21 cellular contexts compared by ENCODE assay signal in the genomic region with DNA sequence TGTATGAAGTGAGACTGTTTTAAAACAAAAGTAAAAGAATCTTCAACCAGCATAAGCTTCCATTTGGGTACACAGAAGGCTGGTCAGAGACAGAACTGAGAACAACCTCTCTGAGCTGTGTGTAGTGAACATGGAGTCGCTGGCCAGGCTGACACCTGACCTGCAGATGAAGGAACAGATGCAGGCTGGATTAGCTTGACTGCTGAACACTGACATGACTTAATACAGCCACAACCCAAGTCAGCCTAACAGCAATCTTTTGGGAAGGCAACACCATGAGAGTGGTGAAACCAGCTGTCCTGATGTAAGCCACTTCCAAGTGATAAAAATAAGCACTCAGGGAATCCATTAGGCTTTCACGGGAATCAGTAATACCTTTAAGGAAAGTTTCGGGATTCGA. TPM values are rescaled to one million over a fixed set of nuclear protein-coding genes. Genes with fewer than 3 reads are reported as not detected.
DNase-seq lines count a peak whose midpoint lies in the region; ATAC-seq and TF ChIP-seq lines count a peak whose summit lies in the region.
"Had no signal": no experiment of that assay in that cellular context is flagged by ENCODE, and none has a peak within 500 bp of the region (broad histone marks: within the 10 kb centered on the region; RNA-seq: fewer than 3 reads in every experiment).

No MANE protein-coding gene starts in this region.

- ATAC-seq in T-cell (replicated peaks in 1 of 4) (no peak), GM18867 (IDR thresholded peaks at IDR 0.05; ENCODE audit: unreplicated experiment) (no peak), foreskin keratinocyte (no peak)
- ATAC-seq: activated naive CD4-positive, alpha-beta T cell treated with anti-CD3 and anti-CD28 coated beads, Interleukin-2, amount 50 U/mL, for 72 hours; heart right ventricle had no signal

- 0 out of 2 replicates have a peak overlapping the region, but pooled peaks have one; percentile 15 for H3K4me3 ChIP-seq in MM.1S (ENCODE audit: low read length)
- peak overlapping the region in 2 of 59 donors; percentile 2 to 28 for H3K4me3 ChIP-seq in dorsolateral prefrontal cortex
- no peak overlapping the region for H3K4me3 ChIP-seq in rectal smooth muscle tissue (ENCODE audit: low read length)
- H3K4me3 ChIP-seq in PC-9, result no peak overlapping the region
- H3K4me3 ChIP-seq: heart right ventricle, thoracic aorta had no signal

- POLR2A ChIA-PET in T-cell (lab: Charles Lee) (no interaction called here), PC-9 (lab: Charles Lee; ENCODE audit: unreplicated experiment) (no interaction called here)

- H3K4me1 Mint-ChIP-seq in T-cell, result peaks cover 55 to 68% (median 64%) of the 10 kb centered on the region in 3 donors

- H3K27ac Mint-ChIP-seq in T-cell, result no peak overlapping the region
- H3K27ac Mint-ChIP-seq: activated naive CD4-positive, alpha-beta T cell treated with anti-CD3 and anti-CD28 coated beads, Interleukin-2, amount 50 U/mL, for 72 hours; activated T-helper 1 cell treated with anti-CD3 and anti-CD28 coated beads, Interleukin-12 subunit alpha, Interleukin-12 subunit beta, Interleukin-2, Interleukin-4 antibody, amounts not matched to agents 30 ng/mL and 10 ng/mL and 1 ng/mL, durations not matched to agents 14 hours and 24 hours and 36 hours; immature natural killer cell had no signal

- CTCF ChIA-PET in T-cell (lab: Charles Lee) (interaction anchor here in 1 of 2 donors (1.0 kb wide), 1 partner anchor 24 kb away, joined by 3 read pairs; no protein-coding TSS in a partner anchor), PC-9 (lab: Charles Lee) (no interaction called here)

- H3K79me2 ChIP-seq in MM.1S (ENCODE audit: low read length), result peaks cover 83% of the 10 kb centered on the region
- H3K79me2 ChIP-seq in PC-9 (ENCODE audit: low read depth), result peaks cover 75% of the 10 kb centered on the region

- peak overlapping the region; percentile 61 for H3K4me2 ChIP-seq in MM.1S (ENCODE audit: low read depth, low read length)
- H3K4me2 ChIP-seq in PC-9, result no peak overlapping the region

- H3K27me3 ChIP-seq in MM.1S (replicated peaks; ENCODE audit: insufficient read depth, low read length) (no peaks in the 10 kb centered on the region), dorsolateral prefrontal cortex (no peaks in the 10 kb centered on the region), rectal smooth muscle tissue (ENCODE audit: control insufficient read depth, insufficient read depth, low read length) (no peaks in the 10 kb centered on the region), PC-9 (ENCODE audit: insufficient read depth, low read depth) (no peaks in the 10 kb centered on the region), foreskin keratinocyte (no peaks in the 10 kb centered on the region)
- H3K27me3 ChIP-seq: heart right ventricle had no signal

- H3K9me3 ChIP-seq in MM.1S (replicated peaks; ENCODE audit: insufficient read depth, low read length) (no peaks in the 10 kb centered on the region), PC-9 (ENCODE audit: insufficient read depth, low read depth) (no peaks in the 10 kb centered on the region)
- H3K9me3 ChIP-seq: heart right ventricle, thoracic aorta had no signal

- DNase-seq in MM.1S (peak; percentile 49), dorsolateral prefrontal cortex (no peak), T-cell (no peak), PC-9 (no peak), foreskin keratinocyte (no peak)
- DNase-seq: ACHN; activated CD4-positive, alpha-beta T cell treated with anti-CD3 and anti-CD28 coated beads for 4 hours; C1 segment of cervical spinal cord; DMS79; H7; heart right ventricle; immature natural killer cell; NCI-H1105 treated with DMSO at 0.1 percent for 48 hours; NCI-H2081 treated with DMSO at 0.1 percent for 48 hours had no signal

- intact Hi-C loops in dorsolateral prefrontal cortex (cut with DNase I), result no loop called here
- intact Hi-C loops in PC-9 (cut with micrococcal nuclease; ENCODE audit: unreplicated experiment), result no loop called here

- H3K36me3 ChIP-seq in MM.1S (replicated peaks; ENCODE audit: insufficient read depth, low read length) (no peaks in the 10 kb centered on the region), rectal smooth muscle tissue (ENCODE audit: control insufficient read depth, insufficient read depth, low read length) (no peaks in the 10 kb centered on the region), PC-9 (ENCODE audit: low read depth) (no peaks in the 10 kb centered on the region)
- H3K36me3 ChIP-seq: heart right ventricle, thoracic aorta had no signal

- H4K20me1 ChIP-seq in MM.1S (ENCODE audit: insufficient read depth, low read length) (no peaks in the 10 kb centered on the region), PC-9 (ENCODE audit: insufficient read depth) (no peaks in the 10 kb centered on the region)

- H3K4me1 ChIP-seq in MM.1S (ENCODE audit: low read length) (peaks cover 80% of the 10 kb centered on the region), rectal smooth muscle tissue (ENCODE audit: control insufficient read depth, insufficient read depth, low read length) (peaks cover 51% of the 10 kb centered on the region), PC-9 (replicated peaks; ENCODE audit: insufficient read depth) (peaks cover 18% of the 10 kb centered on the region), foreskin keratinocyte (peaks cover 21% of the 10 kb centered on the region)

- no peak overlapping the region for H3K4me3 Mint-ChIP-seq in T-cell
- H3K4me3 Mint-ChIP-seq: activated T-helper 1 cell treated with anti-CD3 and anti-CD28 coated beads, Interleukin-12 subunit alpha, Interleukin-12 subunit beta, Interleukin-2, Interleukin-4 antibody, amounts not matched to agents 30 ng/mL and 10 ng/mL and 1 ng/mL, durations not matched to agents 14 hours and 24 hours and 36 hours; immature natural killer cell had no signal

- H3K9me3 Mint-ChIP-seq in T-cell, result no peaks in the 10 kb centered on the region
- H3K9me3 Mint-ChIP-seq: activated naive CD4-positive, alpha-beta T cell treated with anti-CD3 and anti-CD28 coated beads, Interleukin-2, amount 50 U/mL, for 72 hours; activated T-helper 1 cell treated with anti-CD3 and anti-CD28 coated beads, Interleukin-12 subunit alpha, Interleukin-12 subunit beta, Interleukin-2, Interleukin-4 antibody, amounts not matched to agents 30 ng/mL and 10 ng/mL and 1 ng/mL, durations not matched to agents 14 hours and 24 hours and 36 hours; immature natural killer cell had no signal

- H3F3A ChIP-seq in MM.1S (ENCODE audit: insufficient read depth, low read length), result peaks cover 46% of the 10 kb centered on the region
- no peaks in the 10 kb centered on the region; the same call in 1 of the 2 replicates for H3F3A ChIP-seq in PC-9 (ENCODE audit: insufficient read depth, low read depth)

- H3K9ac ChIP-seq in MM.1S (ENCODE audit: low read length) (no peak overlapping the region), rectal smooth muscle tissue (ENCODE audit: low read length) (no peak overlapping the region)

- no peak for TF ChIP-seq CTCF in C4-2B (conservative IDR thresholded peaks at IDR 0.05)
- TF ChIP-seq CTCF in MM.1S (IDR thresholded peaks at IDR 0.05; ENCODE audit: low read length), result no peak
- no peak for TF ChIP-seq CTCF in dorsolateral prefrontal cortex (IDR thresholded peaks at IDR 0.05 in 54 of 56, conservative IDR thresholded peaks at IDR 0.05 in 2 of 56; ENCODE audit: low read depth in 1 of 56, partially characterized antibody in 56 of 56)
- TF ChIP-seq CTCF in PC-9 (conservative IDR thresholded peaks at IDR 0.05), result no peak
- TF ChIP-seq CTCF in foreskin keratinocyte (conservative IDR thresholded peaks at IDR 0.05), result no peak

- peak overlapping the region; percentile 32; the same call in 1 of the 2 replicates for H3K27ac ChIP-seq in C4-2B
- H3K27ac ChIP-seq in MM.1S (ENCODE audit: low read length), result peak overlapping the region; percentile 22
- peak overlapping the region in 56 of 59 donors; percentile 32 to 100 (median 98) for H3K27ac ChIP-seq in dorsolateral prefrontal cortex
- peak overlapping the region; percentile 0 for H3K27ac ChIP-seq in rectal smooth muscle tissue (ENCODE audit: low read depth, low read length)
- no peak overlapping the region for H3K27ac ChIP-seq in PC-9
- H3K27ac ChIP-seq in foreskin keratinocyte, result no peak overlapping the region
- H3K27ac ChIP-seq: RWPE1, thoracic aorta had no signal

- BruUV-seq in PC-9 (replicated peaks; lab: Mats Ljungman, UMichigan), result no TSS peak

- no peaks in the 10 kb centered on the region for H3K36me3 Mint-ChIP-seq in T-cell
- H3K36me3 Mint-ChIP-seq: activated naive CD4-positive, alpha-beta T cell treated with anti-CD3 and anti-CD28 coated beads, Interleukin-2, amount 50 U/mL, for 72 hours had no signal

- no peaks in the 10 kb centered on the region for H3K9me2 ChIP-seq in MM.1S (replicated peaks; ENCODE audit: insufficient read depth, low read length)
- no peaks in the 10 kb centered on the region for H3K9me2 ChIP-seq in PC-9 (ENCODE audit: insufficient read depth)

- H3K27me3 Mint-ChIP-seq in T-cell, result no peaks in the 10 kb centered on the region

- no peak overlapping the region for H2AFZ ChIP-seq in MM.1S (ENCODE audit: low read length)
- H2AFZ ChIP-seq in PC-9, result no peak overlapping the region

RNA-seq across cellular contexts. Expression of a gene that starts 10.1 kb away (rescaled TPM):
- total RNA-seq in dorsolateral prefrontal cortex (100 to 1,000 TPM; 107 to 347 (median 169) TPM), T-cell (10 to 100 TPM; 20.9 to 37.3 (median 23.2) TPM), PC-9 (2021) (37.6 and 64.7 TPM in 2 replicates), foreskin keratinocyte (57.5 and 70.4 TPM in 2 replicates)
- 31.0 and 35.6 TPM in 2 replicates for polyA plus RNA-seq in foreskin keratinocyte

RNA-seq across cellular contexts. Expression of a gene that starts 48.0 kb away (rescaled TPM):
- 10 to 100 TPM in 118 of 120 experiments, 1 to 10 TPM in 2; 7.2 to 35.1 (median 21.0) TPM for total RNA-seq in dorsolateral prefrontal cortex
- under 1 TPM in 1 of 5 donors, not detected in 4; 0.19 TPM for total RNA-seq in T-cell
- total RNA-seq in PC-9 (2021), result 2.2 and 2.5 TPM in 2 replicates
- total RNA-seq in foreskin keratinocyte, result not detected in 2 replicates
- polyA plus RNA-seq in foreskin keratinocyte, result 0.07 TPM in 1 of 2 replicates, not detected in the other
- total RNA-seq: activated naive CD4-positive, alpha-beta T cell treated with anti-CD3 and anti-CD28 coated beads, Interleukin-2, amount 50 U/mL, for 72 hours; activated T-helper 1 cell treated with anti-CD3 and anti-CD28 coated beads, Interleukin-12 subunit alpha, Interleukin-12 subunit beta, Interleukin-2, Interleukin-4 antibody, amounts not matched to agents 30 ng/mL and 10 ng/mL and 1 ng/mL, durations not matched to agents 14 hours and 24 hours and 36 hours had no signal
- polyA plus RNA-seq: immature natural killer cell had no signal

RNA-seq across cellular contexts. Expression of a gene that starts 55.3 kb away (rescaled TPM):
- total RNA-seq in dorsolateral prefrontal cortex (10 to 100 TPM; 26.9 to 65.4 (median 45.4) TPM), T-cell (10 to 100 TPM; 39.5 to 88.9 (median 48.3) TPM), PC-9 (2021) (28.4 and 30.9 TPM in 2 replicates), foreskin keratinocyte (48.4 and 51.8 TPM in 2 replicates)
- polyA plus RNA-seq in foreskin keratinocyte, result 23.3 and 31.2 TPM in 2 replicates

Comparison
In these comparisons a context has a peak if more than half of its experiments do, and no peak if none do; other contexts are left out.
1. H3K27ac ChIP-seq: peak in C4-2B (single experiment), MM.1S (single experiment), dorsolateral prefrontal cortex (56 of 59) and rectal smooth muscle tissue (single experiment); none in PC-9 (single experiment) and foreskin keratinocyte (single experiment).